ENCODE assay signal across 8 cellular contexts in genomic region chr15:73127302-73127936, GRCh38.
DNase-seq lines count a peak whose midpoint lies in the region; ATAC-seq, FAIRE-seq and TF ChIP-seq lines count a peak whose summit lies in the region.

No MANE protein-coding gene starts in this region.

- H3K4me1 Mint-ChIP-seq in activated T-helper 1 cell treated with anti-CD3 and anti-CD28 coated beads, Interleukin-12 subunit alpha, Interleukin-12 subunit beta, Interleukin-2, Interleukin-4 antibody, amounts not matched to agents 30 ng/mL and 10 ng/mL and 1 ng/mL, durations not matched to agents 14 hours and 24 hours and 36 hours (ENCODE audit: low read depth), result no peaks in the 10 kb centered on the region

- FAIRE-seq in GM18507 (lab: Jason Lieb, UNC), result peak; percentile 87

- H3K4me3 ChIP-seq in astrocyte of the spinal cord (ENCODE audit: low read depth, low read length) (no peak overlapping the region), left lung (no peak overlapping the region)

- no peaks in the 10 kb centered on the region for H3K4me1 ChIP-seq in left lung

- ATAC-seq in left lung, result peak; percentile 72

- DNase-seq in COLO829 (ENCODE audit: low spot score) (peak; percentile 2), GM18507 (ENCODE audit: extremely low spot score, insufficient read length, low read depth) (no peak), NCI-H226 (peak; percentile 15), astrocyte of the spinal cord (ENCODE audit: low read depth, low spot score) (peak; percentile 22), left lung (no peak), DMS79 treated with DMSO at 0.1 percent for 48 hours (lab: John Stamatoyannopoulos, UW) (no peak)
- DNase-seq in stimulated activated naive CD4-positive, alpha-beta T cell (lab: John Stamatoyannopoulos, UW), result no peak
- no peak for DNase-seq in activated T-helper 1 cell treated with anti-CD3 and anti-CD28 coated beads, Interleukin-12 subunit alpha, Interleukin-12 subunit beta, Interleukin-2, Interleukin-4 antibody, amounts not matched to agents 30 ng/mL and 10 ng/mL and 1 ng/mL, durations not matched to agents 14 hours and 24 hours and 36 hours (ENCODE audit: low spot score)

- H3K36me3 Mint-ChIP-seq in activated T-helper 1 cell treated with anti-CD3 and anti-CD28 coated beads, Interleukin-12 subunit alpha, Interleukin-12 subunit beta, Interleukin-2, Interleukin-4 antibody, amounts not matched to agents 30 ng/mL and 10 ng/mL and 1 ng/mL, durations not matched to agents 14 hours and 24 hours and 36 hours (ENCODE audit: low read depth), result no peaks in the 10 kb centered on the region

- no peaks in the 10 kb centered on the region for H3K36me3 ChIP-seq in left lung

- H3K9me3 ChIP-seq in left lung, result no peaks in the 10 kb centered on the region

- no peak overlapping the region for H3K4me3 Mint-ChIP-seq in activated T-helper 1 cell treated with anti-CD3 and anti-CD28 coated beads, Interleukin-12 subunit alpha, Interleukin-12 subunit beta, Interleukin-2, Interleukin-4 antibody, amounts not matched to agents 30 ng/mL and 10 ng/mL and 1 ng/mL, durations not matched to agents 14 hours and 24 hours and 36 hours

- in situ Hi-C loops in astrocyte of the spinal cord (cut with HindIII; ENCODE audit: low sequenced_read_pairs), result no loop called here

- TF ChIP-seq CTCF in astrocyte of the spinal cord (IDR thresholded peaks at IDR 0.05; ENCODE audit: low read depth, low read length), result peak; percentile 92
- peak; percentile 60 to 62 for TF ChIP-seq CTCF in left lung (IDR thresholded peaks at IDR 0.05)

- H3K9me3 Mint-ChIP-seq in activated T-helper 1 cell treated with anti-CD3 and anti-CD28 coated beads, Interleukin-12 subunit alpha, Interleukin-12 subunit beta, Interleukin-2, Interleukin-4 antibody, amounts not matched to agents 30 ng/mL and 10 ng/mL and 1 ng/mL, durations not matched to agents 14 hours and 24 hours and 36 hours, result no peaks in the 10 kb centered on the region

- H3K27me3 Mint-ChIP-seq in activated T-helper 1 cell treated with anti-CD3 and anti-CD28 coated beads, Interleukin-12 subunit alpha, Interleukin-12 subunit beta, Interleukin-2, Interleukin-4 antibody, amounts not matched to agents 30 ng/mL and 10 ng/mL and 1 ng/mL, durations not matched to agents 14 hours and 24 hours and 36 hours (ENCODE audit: insufficient read depth), result peaks cover 3% of the 10 kb centered on the region

- intact Hi-C loops in left lung (cut with DNase I), result no loop called here
- intact Hi-C loops in activated T-helper 1 cell treated with anti-CD3 and anti-CD28 coated beads, Interleukin-12 subunit alpha, Interleukin-12 subunit beta, Interleukin-2, Interleukin-4 antibody, amounts not matched to agents 30 ng/mL and 10 ng/mL and 1 ng/mL, durations not matched to agents 14 hours and 24 hours and 36 hours (cut with micrococcal nuclease), result loop anchor here (5.0 kb wide), 1 partner anchor 115 kb away; no protein-coding TSS in a partner anchor

- no peak overlapping the region for H3K27ac ChIP-seq in left lung

- H3K27me3 ChIP-seq in left lung, result no peaks in the 10 kb centered on the region

- no peak overlapping the region for H3K27ac Mint-ChIP-seq in activated T-helper 1 cell treated with anti-CD3 and anti-CD28 coated beads, Interleukin-12 subunit alpha, Interleukin-12 subunit beta, Interleukin-2, Interleukin-4 antibody, amounts not matched to agents 30 ng/mL and 10 ng/mL and 1 ng/mL, durations not matched to agents 14 hours and 24 hours and 36 hours

Comparison
In these comparisons a context has a peak if more than half of its experiments do, and no peak if none do; other contexts are left out.
1. DNase-seq: peak in COLO829 (single experiment), NCI-H226 (single experiment) and astrocyte of the spinal cord (single experiment); none in GM18507 (single experiment), left lung (0 of 2), stimulated activated naive CD4-positive, alpha-beta T cell (0 of 6), activated T-helper 1 cell treated with anti-CD3 and anti-CD28 coated beads, Interleukin-12 subunit alpha, Interleukin-12 subunit beta, Interleukin-2, Interleukin-4 antibody, amounts not matched to agents 30 ng/mL and 10 ng/mL and 1 ng/mL, durations not matched to agents 14 hours and 24 hours and 36 hours (single experiment) and DMS79 treated with DMSO at 0.1 percent for 48 hours (single experiment).